34 cellular contexts compared by ENCODE assay signal in the genomic region with DNA sequence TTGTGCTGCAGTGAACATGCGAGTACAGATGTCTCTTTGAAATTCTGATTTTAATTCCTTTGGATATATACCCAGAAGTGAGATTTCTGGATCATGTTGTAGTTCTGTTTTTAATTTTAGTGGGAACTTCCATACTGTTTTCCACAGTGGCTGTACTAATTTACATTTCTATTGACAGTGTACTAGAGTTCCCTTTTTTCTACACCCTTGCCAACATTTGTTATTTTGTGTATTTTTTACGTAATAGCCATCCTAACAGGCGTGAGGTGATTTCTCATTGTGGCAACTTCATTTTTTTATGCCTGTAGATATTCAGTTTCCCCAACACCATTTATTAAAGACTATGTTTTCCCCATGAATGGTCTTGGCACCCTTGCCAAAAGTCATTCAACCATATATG.
"Had no signal": no experiment of that assay in that cellular context is flagged by ENCODE, and none has a peak within 500 bp of the region (broad histone marks: within the 10 kb centered on the region; RNA-seq: fewer than 3 reads in every experiment).

No MANE protein-coding gene starts in this region.

- H3K27ac ChIP-seq: left lung, lower lobe of right lung, neural progenitor cell, neutrophil, pancreas, prostate gland, skin epidermis, stomach, testis, thyroid gland, transverse colon, upper lobe of left lung, vagina had no signal

- H3K4me1 Mint-ChIP-seq: immature natural killer cell; mesothelial cell of epicardium; naive B cell; natural killer cell; neural progenitor cell; stimulated activated naive B cell treated with anti-CD40 and anti-IgM and Interleukin-4, amounts not matched to agents 10 μg/mL and 1 μg/mL and 100 μg/mL, for 72 hours had no signal

- H3K4me3 ChIP-seq: left lung, lower lobe of right lung, neural progenitor cell, pancreas, prostate gland, skin epidermis, stomach, testis, thyroid gland, transverse colon, upper lobe of left lung, vagina had no signal

- H3K36me3 Mint-ChIP-seq: immature natural killer cell, neural progenitor cell had no signal

- H3K4me1 ChIP-seq: left lung, lower lobe of right lung, neural progenitor cell, pancreas, prostate gland, stomach, testis, thyroid gland, transverse colon, upper lobe of left lung, vagina had no signal

- H3K27me3 ChIP-seq: left lung, neural progenitor cell, neutrophil, pancreas, stomach, testis, thyroid gland, transverse colon, upper lobe of left lung, vagina had no signal

- H3K36me3 ChIP-seq: left lung, lower lobe of right lung, neural progenitor cell, neutrophil, pancreas, prostate gland, stomach, thyroid gland, transverse colon, upper lobe of left lung, vagina had no signal

- DNase-seq: hypothalamus; immature natural killer cell; kidney; left colon; left lung; lower lobe of right lung; mammary epithelial cell; mesenchymal stem cell; naive B cell; natural killer cell; nephron progenitor cell; occipital lobe; pancreas; posterior cingulate gyrus; retina; right cardiac atrium; stimulated activated CD4-positive, alpha-beta T cell treated with anti-CD3 and anti-CD28 coated beads, Interleukin-12 subunit alpha, Interleukin-12 subunit beta, amount 100 ng/mL, for 4 hours; stimulated activated CD4-positive, alpha-beta T cell treated with anti-CD3 and anti-CD28 coated beads, Interleukin-15, amount 100 ng/mL, for 24 hours; stimulated activated CD4-positive, alpha-beta T cell treated with anti-CD3 and anti-CD28 coated beads, Interleukin-2, amount 100 ng/mL, for 24 hours; stimulated activated CD4-positive, alpha-beta T cell treated with anti-CD3 and anti-CD28 coated beads, Interleukin-4, amount 100 ng/mL, for 1 hour; stimulated activated naive B cell treated with anti-CD40 and anti-IgM and Interleukin-4, amounts not matched to agents 10 μg/mL and 1 μg/mL and 100 μg/mL, for 72 hours; stimulated activated naive CD8-positive, alpha-beta T cell treated with anti-CD3 and anti-CD28 coated beads, Interleukin-15, Interleukin-2, amounts not matched to agents 100 U/mL and 50 U/mL, for 24 hours; stomach; testis; thyroid gland; transverse colon; upper lobe of left lung had no signal

- H3K27ac Mint-ChIP-seq: immature natural killer cell; mesothelial cell of epicardium; natural killer cell; nephron progenitor cell; neural progenitor cell; stimulated activated naive B cell treated with anti-CD40 and anti-IgM and Interleukin-4, amounts not matched to agents 10 μg/mL and 1 μg/mL and 100 μg/mL, for 72 hours had no signal

- ATAC-seq: left colon; left lung; lower lobe of right lung; natural killer cell; pancreas; right cardiac atrium; sciatic nerve; stimulated activated naive B cell treated with anti-CD40 and anti-IgM and Interleukin-4, amounts not matched to agents 10 μg/mL and 1 μg/mL and 100 μg/mL, for 72 hours; stimulated activated naive CD8-positive, alpha-beta T cell treated with anti-CD3 and anti-CD28 coated beads, Interleukin-15, Interleukin-2, amounts not matched to agents 100 U/mL and 50 U/mL, for 24 hours had no signal

- H3K4me2 ChIP-seq: neural progenitor cell had no signal

- H3K4me3 Mint-ChIP-seq: immature natural killer cell; mesothelial cell of epicardium; naive B cell; natural killer cell; nephron progenitor cell; neural progenitor cell; stimulated activated naive B cell treated with anti-CD40 and anti-IgM and Interleukin-4, amounts not matched to agents 10 μg/mL and 1 μg/mL and 100 μg/mL, for 72 hours had no signal

- H3K27me3 Mint-ChIP-seq: stimulated activated naive B cell treated with anti-CD40 and anti-IgM and Interleukin-4, amounts not matched to agents 10 μg/mL and 1 μg/mL and 100 μg/mL, for 72 hours had no signal

- H3K9ac ChIP-seq: neural progenitor cell had no signal
